In genomic region chr12:114636723-114637480, GRCh38 we compare ENCODE assay signal across 10 cellular contexts. TPM values are rescaled to one million over a fixed set of nuclear protein-coding genes. Genes with fewer than 3 reads are reported as not detected.
A peak's percentile ranks its signal among the peaks of the same experiment; 100 is the strongest.
DNase-seq lines count a peak whose midpoint lies in the region; ATAC-seq and TF ChIP-seq lines count a peak whose summit lies in the region.
"Had no signal": no experiment of that assay in that cellular context is flagged by ENCODE, and none has a peak within 500 bp of the region (broad histone marks: within the 10 kb centered on the region; RNA-seq: fewer than 3 reads in every experiment).

No MANE protein-coding gene starts in this region.

- no peaks in the 10 kb centered on the region for H3K4me1 ChIP-seq in esophagus muscularis mucosa

- no peak overlapping the region for H3K4me3 ChIP-seq in fibroblast of mammary gland (ENCODE audit: control insufficient read depth, low read depth, low read length)
- no peak overlapping the region for H3K4me3 ChIP-seq in esophagus muscularis mucosa
- H3K4me3 ChIP-seq: thoracic aorta had no signal

- TF ChIP-seq POLR2A in esophagus muscularis mucosa (IDR thresholded peaks at IDR 0.05; ENCODE audit: low read depth) = no peak

- peak; percentile 49 for TF ChIP-seq CTCF in fibroblast of mammary gland (conservative IDR thresholded peaks at IDR 0.05; ENCODE audit: control insufficient read depth, insufficient read depth, low read depth, low read length)
- peak in 1 of 3 experiments; percentile 8 for TF ChIP-seq CTCF in esophagus muscularis mucosa (IDR thresholded peaks at IDR 0.05)

- DNase-seq in DMS53 (lab: John Stamatoyannopoulos, UW) (peak; percentile 32), DMS53 treated with DMSO at 0.1 percent for 48 hours (lab: John Stamatoyannopoulos, UW; ENCODE audit: unreplicated experiment) (no peak), RPMI7951 (ENCODE audit: low read depth) (peak; percentile 10), fibroblast of mammary gland (ENCODE audit: low read depth) (peak; percentile 26), superior temporal gyrus (ENCODE audit: extremely low spot score) (peak; percentile 48), esophagus muscularis mucosa (ENCODE audit: extremely low spot score) (no peak)
- DNase-seq: kidney glomerular epithelial cell had no signal

- ATAC-seq in GM19328 (IDR thresholded peaks at IDR 0.05; ENCODE audit: unreplicated experiment) (no peak), GM19397 (IDR thresholded peaks at IDR 0.05; ENCODE audit: unreplicated experiment) (no peak)

- H3K27me3 ChIP-seq in esophagus muscularis mucosa = no peaks in the 10 kb centered on the region

- WGBS in esophagus muscularis mucosa = 60% methylated on average over 15 of the region's 15 CpGs

- TF ChIP-seq EP300 in esophagus muscularis mucosa (IDR thresholded peaks at IDR 0.05) = no peak

- H3K36me3 ChIP-seq in esophagus muscularis mucosa = no peaks in the 10 kb centered on the region
- H3K36me3 ChIP-seq: thoracic aorta had no signal

- H3K27ac ChIP-seq in esophagus muscularis mucosa (replicated peaks in 1 of 4) = no peak overlapping the region
- H3K27ac ChIP-seq: thoracic aorta had no signal

- no peaks in the 10 kb centered on the region for H3K9me3 ChIP-seq in esophagus muscularis mucosa
- H3K9me3 ChIP-seq: thoracic aorta had no signal

- intact Hi-C loops in esophagus muscularis mucosa (cut with DNase I) = no loop called here

RNA-seq across cellular contexts. Expression of gene TBX3, which starts 47.1 kb away (rescaled TPM):
- total RNA-seq in RPMI7951 (2014; rRNA removed; shearing (Covaris generic)) = 51.4 and 61.6 TPM in 2 replicates
- total RNA-seq in esophagus muscularis mucosa = 10 to 100 TPM in 1 of 4 donors, 1 to 10 TPM in 3; 5.3 to 10.4 (median 8.6) TPM

Comparison
In these comparisons a context has a peak if more than half of its experiments do, and no peak if none do; other contexts are left out.
1. DNase-seq: peak in DMS53 (single experiment), RPMI7951 (single experiment), fibroblast of mammary gland (single experiment) and superior temporal gyrus (single experiment); none in DMS53 treated with DMSO at 0.1 percent for 48 hours (single experiment) and esophagus muscularis mucosa (single experiment).